Comparison of ENCODE assay signal across 2 cellular contexts in the genomic region with DNA sequence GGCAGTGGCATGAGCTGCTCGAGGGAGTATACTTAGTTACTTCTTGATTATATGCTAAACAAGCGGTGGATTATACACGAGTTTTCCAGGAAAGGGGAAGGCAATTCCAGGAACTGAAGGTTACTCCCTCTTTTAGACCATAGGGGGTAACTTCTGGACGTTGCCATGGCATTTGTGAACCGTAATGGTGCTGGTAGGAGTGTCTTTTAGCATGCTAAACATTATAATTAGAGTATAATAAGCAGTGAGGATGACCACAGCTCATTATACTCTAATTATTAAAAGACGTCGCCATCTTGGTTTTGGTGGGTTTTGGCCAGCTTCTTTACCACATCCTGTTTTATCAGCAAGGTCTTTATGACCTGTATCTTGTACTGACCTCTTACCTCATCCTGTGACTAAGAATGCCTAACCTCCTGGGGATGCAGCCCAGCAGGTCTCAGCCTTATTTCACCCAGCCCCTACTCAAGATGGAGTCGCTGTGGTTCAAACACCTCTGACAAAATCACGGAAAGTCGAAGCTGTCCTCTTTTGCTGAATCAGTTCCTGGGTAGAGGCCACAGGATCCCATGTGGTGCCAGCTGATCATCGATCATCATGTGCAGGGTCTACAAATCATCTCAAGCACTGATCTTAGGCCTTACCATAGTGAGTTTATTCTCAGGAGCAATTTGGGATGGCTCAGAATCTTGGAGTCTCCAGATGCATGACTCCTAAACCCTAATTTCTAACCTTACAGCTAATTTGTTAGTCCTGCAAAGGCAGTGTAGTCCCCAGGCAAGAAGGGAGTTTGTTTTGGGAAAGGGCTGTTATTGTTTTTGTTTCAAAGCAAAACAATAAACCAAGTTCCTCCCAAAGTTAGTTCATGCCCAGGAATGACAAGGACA.
TF ChIP-seq lines count a peak whose summit lies in the region.

No MANE protein-coding gene starts in this region.

TF ChIP-seq in A549, 52 proteins besides CTCF, POLR2A, EP300 and RAD21 (continues in another document):
- peak; percentile 99 for TF ChIP-seq HOXB5 (CRISPR knock-in tag; IDR thresholded peaks at IDR 0.05)
- no peak for TF ChIP-seq POLR2AphosphoS2 (conservative IDR thresholded peaks at IDR 0.05; ENCODE audit: low read length)
- TF ChIP-seq ESRRA (IDR thresholded peaks at IDR 0.05; ENCODE audit: borderline replicate concordance, low read length), result no peak
- no peak for TF ChIP-seq CHD2 (IDR thresholded peaks at IDR 0.05; ENCODE audit: low read length, partially characterized antibody)
- peak; percentile 98 for TF ChIP-seq FOXS1 (CRISPR knock-in tag; IDR thresholded peaks at IDR 0.05)
- TF ChIP-seq, protein P1, sequence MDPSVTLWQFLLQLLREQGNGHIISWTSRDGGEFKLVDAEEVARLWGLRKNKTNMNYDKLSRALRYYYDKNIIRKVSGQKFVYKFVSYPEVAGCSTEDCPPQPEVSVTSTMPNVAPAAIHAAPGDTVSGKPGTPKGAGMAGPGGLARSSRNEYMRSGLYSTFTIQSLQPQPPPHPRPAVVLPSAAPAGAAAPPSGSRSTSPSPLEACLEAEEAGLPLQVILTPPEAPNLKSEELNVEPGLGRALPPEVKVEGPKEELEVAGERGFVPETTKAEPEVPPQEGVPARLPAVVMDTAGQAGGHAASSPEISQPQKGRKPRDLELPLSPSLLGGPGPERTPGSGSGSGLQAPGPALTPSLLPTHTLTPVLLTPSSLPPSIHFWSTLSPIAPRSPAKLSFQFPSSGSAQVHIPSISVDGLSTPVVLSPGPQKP (IDR thresholded peaks at IDR 0.05; ENCODE audit: low read depth, low read length), result no peak
- TF ChIP-seq, protein P2, sequence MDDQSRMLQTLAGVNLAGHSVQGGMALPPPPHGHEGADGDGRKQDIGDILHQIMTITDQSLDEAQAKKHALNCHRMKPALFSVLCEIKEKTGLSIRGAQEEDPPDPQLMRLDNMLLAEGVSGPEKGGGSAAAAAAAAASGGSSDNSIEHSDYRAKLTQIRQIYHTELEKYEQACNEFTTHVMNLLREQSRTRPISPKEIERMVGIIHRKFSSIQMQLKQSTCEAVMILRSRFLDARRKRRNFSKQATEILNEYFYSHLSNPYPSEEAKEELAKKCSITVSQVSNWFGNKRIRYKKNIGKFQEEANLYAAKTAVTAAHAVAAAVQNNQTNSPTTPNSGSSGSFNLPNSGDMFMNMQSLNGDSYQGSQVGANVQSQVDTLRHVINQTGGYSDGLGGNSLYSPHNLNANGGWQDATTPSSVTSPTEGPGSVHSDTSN (IDR thresholded peaks at IDR 0.05), result no peak
- TF ChIP-seq, protein P3, sequence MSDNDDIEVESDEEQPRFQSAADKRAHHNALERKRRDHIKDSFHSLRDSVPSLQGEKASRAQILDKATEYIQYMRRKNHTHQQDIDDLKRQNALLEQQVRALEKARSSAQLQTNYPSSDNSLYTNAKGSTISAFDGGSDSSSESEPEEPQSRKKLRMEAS (IDR thresholded peaks at IDR 0.05), result no peak
- TF ChIP-seq, protein P4, sequence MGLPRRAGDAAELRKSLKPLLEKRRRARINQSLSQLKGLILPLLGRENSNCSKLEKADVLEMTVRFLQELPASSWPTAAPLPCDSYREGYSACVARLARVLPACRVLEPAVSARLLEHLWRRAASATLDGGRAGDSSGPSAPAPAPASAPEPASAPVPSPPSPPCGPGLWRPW (IDR thresholded peaks at IDR 0.05), result no peak
- TF ChIP-seq FOSL2 (IDR thresholded peaks at IDR 0.05), result no peak
- 0 out of 2 replicates have a peak, but pooled peaks have one; percentile 38 for TF ChIP-seq FOSL2 (CRISPR knock-in tag; IDR thresholded peaks at IDR 0.05)
- TF ChIP-seq RNF2 (IDR thresholded peaks at IDR 0.05; ENCODE audit: borderline replicate concordance, low read depth), result no peak
- TF ChIP-seq SMC3 (IDR thresholded peaks at IDR 0.05), result no peak
- peak; percentile 94 for TF ChIP-seq TFCP2L1 (CRISPR knock-in tag; IDR thresholded peaks at IDR 0.05)
- TF ChIP-seq GATA3 (IDR thresholded peaks at IDR 0.05; ENCODE audit: borderline replicate concordance), result no peak
- TF ChIP-seq EHMT2 (IDR thresholded peaks at IDR 0.05; ENCODE audit: low read depth), result no peak
- TF ChIP-seq CBX2 (IDR thresholded peaks at IDR 0.05; ENCODE audit: borderline replicate concordance, low read depth), result no peak
- TF ChIP-seq MAZ (IDR thresholded peaks at IDR 0.05; ENCODE audit: borderline replicate concordance, low read depth, low read length), result no peak
- TF ChIP-seq FOSB (CRISPR knock-in tag; IDR thresholded peaks at IDR 0.05), result peak; percentile 97
- TF ChIP-seq CEBPB (IDR thresholded peaks at IDR 0.05), result no peak
- TF ChIP-seq MYC (IDR thresholded peaks at IDR 0.05; ENCODE audit: borderline replicate concordance, low read length), result no peak
- TF ChIP-seq ZSCAN20 (CRISPR knock-in tag; IDR thresholded peaks at IDR 0.05), result peak; percentile 72; the same call in 1 of the 2 replicates
- peak; percentile 99 for TF ChIP-seq HOXB13 (CRISPR knock-in tag; IDR thresholded peaks at IDR 0.05; ENCODE audit: low read depth)
- TF ChIP-seq SREBF2 (IDR thresholded peaks at IDR 0.05), result no peak
- TF ChIP-seq, protein P5, sequence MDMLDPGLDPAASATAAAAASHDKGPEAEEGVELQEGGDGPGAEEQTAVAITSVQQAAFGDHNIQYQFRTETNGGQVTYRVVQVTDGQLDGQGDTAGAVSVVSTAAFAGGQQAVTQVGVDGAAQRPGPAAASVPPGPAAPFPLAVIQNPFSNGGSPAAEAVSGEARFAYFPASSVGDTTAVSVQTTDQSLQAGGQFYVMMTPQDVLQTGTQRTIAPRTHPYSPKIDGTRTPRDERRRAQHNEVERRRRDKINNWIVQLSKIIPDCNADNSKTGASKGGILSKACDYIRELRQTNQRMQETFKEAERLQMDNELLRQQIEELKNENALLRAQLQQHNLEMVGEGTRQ (IDR thresholded peaks at IDR 0.05), result no peak
- no peak for TF ChIP-seq JUNB (IDR thresholded peaks at IDR 0.05)
- no peak for TF ChIP-seq NFE2L2 (conservative IDR thresholded peaks at IDR 0.05; ENCODE audit: low read length)
- peak; percentile 96 for TF ChIP-seq HEYL (CRISPR knock-in tag; IDR thresholded peaks at IDR 0.05)
- peak; percentile 35; the same call in 1 of the 2 replicates for TF ChIP-seq NPAS2 (CRISPR knock-in tag; IDR thresholded peaks at IDR 0.05; ENCODE audit: borderline replicate concordance)
- TF ChIP-seq, protein P6, sequence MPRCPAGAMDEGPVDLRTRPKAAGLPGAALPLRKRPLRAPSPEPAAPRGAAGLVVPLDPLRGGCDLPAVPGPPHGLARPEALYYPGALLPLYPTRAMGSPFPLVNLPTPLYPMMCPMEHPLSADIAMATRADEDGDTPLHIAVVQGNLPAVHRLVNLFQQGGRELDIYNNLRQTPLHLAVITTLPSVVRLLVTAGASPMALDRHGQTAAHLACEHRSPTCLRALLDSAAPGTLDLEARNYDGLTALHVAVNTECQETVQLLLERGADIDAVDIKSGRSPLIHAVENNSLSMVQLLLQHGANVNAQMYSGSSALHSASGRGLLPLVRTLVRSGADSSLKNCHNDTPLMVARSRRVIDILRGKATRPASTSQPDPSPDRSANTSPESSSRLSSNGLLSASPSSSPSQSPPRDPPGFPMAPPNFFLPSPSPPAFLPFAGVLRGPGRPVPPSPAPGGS (IDR thresholded peaks at IDR 0.05), result no peak
- no peak for TF ChIP-seq RCOR1 (IDR thresholded peaks at IDR 0.05; ENCODE audit: low read depth, low read length)
- TF ChIP-seq, protein P7, sequence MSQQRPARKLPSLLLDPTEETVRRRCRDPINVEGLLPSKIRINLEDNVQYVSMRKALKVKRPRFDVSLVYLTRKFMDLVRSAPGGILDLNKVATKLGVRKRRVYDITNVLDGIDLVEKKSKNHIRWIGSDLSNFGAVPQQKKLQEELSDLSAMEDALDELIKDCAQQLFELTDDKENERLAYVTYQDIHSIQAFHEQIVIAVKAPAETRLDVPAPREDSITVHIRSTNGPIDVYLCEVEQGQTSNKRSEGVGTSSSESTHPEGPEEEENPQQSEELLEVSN (IDR thresholded peaks at IDR 0.05; ENCODE audit: borderline replicate concordance, low read depth), result no peak
- TF ChIP-seq RARB (CRISPR knock-in tag; IDR thresholded peaks at IDR 0.05), result peak; percentile 75; the same call in 1 of the 2 replicates

TF ChIP-seq in HepG2, 621 proteins besides CTCF, POLR2A, EP300 and RAD21:
- TF ChIP-seq, protein P8, sequence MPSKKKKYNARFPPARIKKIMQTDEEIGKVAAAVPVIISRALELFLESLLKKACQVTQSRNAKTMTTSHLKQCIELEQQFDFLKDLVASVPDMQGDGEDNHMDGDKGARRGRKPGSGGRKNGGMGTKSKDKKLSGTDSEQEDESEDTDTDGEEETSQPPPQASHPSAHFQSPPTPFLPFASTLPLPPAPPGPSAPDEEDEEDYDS (CRISPR knock-in tag; IDR thresholded peaks at IDR 0.05), result no peak
- TF ChIP-seq ZNF670 (CRISPR knock-in tag; IDR thresholded peaks at IDR 0.05; ENCODE audit: borderline replicate concordance), result no peak
- no peak for TF ChIP-seq TAF1 (CRISPR knock-in tag; IDR thresholded peaks at IDR 0.05)
- no peak for TF ChIP-seq ZNF350 (CRISPR knock-in tag; IDR thresholded peaks at IDR 0.05; ENCODE audit: borderline replicate concordance, low read depth)
- no peak for TF ChIP-seq ZNF572 (CRISPR knock-in tag; IDR thresholded peaks at IDR 0.05)
- no peak for TF ChIP-seq TBX3 (IDR thresholded peaks at IDR 0.05; ENCODE audit: borderline replicate concordance)
TF ChIP-seq in HepG2: peak in this region for 0.
